ENCODE assay signal across 8 cellular contexts in genomic region chr20:50460608-50461268, GRCh38. TPM values are rescaled to one million over a fixed set of nuclear protein-coding genes. Genes with fewer than 3 reads are reported as not detected.
DNase-seq lines count a peak whose midpoint lies in the region; ATAC-seq and TF ChIP-seq lines count a peak whose summit lies in the region.

No MANE protein-coding gene starts in this region.

- CTCF ChIA-PET in GM10248 (lab: Yijun Ruan, JAX) = interaction anchor here (0.7 to 12.1 kb wide), 5 partner anchors 10 to 277 kb away, joined by 3 to 243 read pairs (median 7); partner anchors contain the start of gene CEBPB
- CTCF ChIA-PET in OCI-LY7 (lab: Charles Lee; ENCODE audit: unreplicated experiment) = no interaction called here

- BruUV-seq in OCI-LY7 (replicated peaks; lab: Mats Ljungman, UMichigan) = no TSS peak

- POLR2A ChIA-PET in GM10248 (lab: Yijun Ruan, JAX) (no interaction called here), OCI-LY7 (lab: Charles Lee) (no interaction called here)

- TF ChIP-seq CTCF in GM10248 (IDR thresholded peaks at IDR 0.05; ENCODE audit: control extremely low read depth, extremely low read depth, low read depth, missing control alignments) (peak; percentile 97), HL-60 (IDR thresholded peaks at IDR 0.05; ENCODE audit: insufficient read depth, low read length) (peak; percentile 85), OCI-LY7 (conservative IDR thresholded peaks at IDR 0.05; ENCODE audit: low read length) (peak; percentile 83), esophagus muscularis mucosa (IDR thresholded peaks at IDR 0.05) (peak; percentile 94 to 99 (median 95)), nephron (IDR thresholded peaks at IDR 0.05; ENCODE audit: unreplicated experiment in 3 of 3) (peak; percentile 71 to 83 (median 81))

- no peak overlapping the region for H3K4me2 ChIP-seq in OCI-LY7 (ENCODE audit: low read length)

- peaks cover 4% of the 10 kb centered on the region for H3K4me1 Mint-ChIP-seq in nephron
- H3K4me1 Mint-ChIP-seq in stimulated activated naive B cell treated with anti-CD40 and anti-IgM and Interleukin-4, amounts not matched to agents 10 μg/mL and 1 μg/mL and 100 μg/mL, for 72 hours = peaks cover 12 to 25% of the 10 kb centered on the region in 2 donors

- intact Hi-C loops in OCI-LY7 (cut with micrococcal nuclease; ENCODE audit: unreplicated experiment) = loop anchor here (1.0 to 10.0 kb wide), 3 partner anchors 116 to 274 kb away; partner anchors contain the start of gene CEBPB
- intact Hi-C loops in esophagus muscularis mucosa (cut with DNase I) = no loop called here

- H3K9me2 ChIP-seq in OCI-LY7 (ENCODE audit: insufficient read depth, low read length) = no peaks in the 10 kb centered on the region

- H3K4me1 ChIP-seq in OCI-LY7 (ENCODE audit: insufficient read depth, low read length, poor library complexity, severe bottlenecking) = no peaks in the 10 kb centered on the region
- peaks cover 13 to 42% (median 32%) of the 10 kb centered on the region in 4 donors for H3K4me1 ChIP-seq in esophagus muscularis mucosa

- H3K36me3 ChIP-seq in OCI-LY7 (ENCODE audit: insufficient read depth, low read length) (no peaks in the 10 kb centered on the region), esophagus muscularis mucosa (no peaks in the 10 kb centered on the region)

- TF ChIP-seq POLR2A in esophagus muscularis mucosa (IDR thresholded peaks at IDR 0.05; ENCODE audit: low read depth) = no peak

- H3K9me3 ChIP-seq in OCI-LY7 (ENCODE audit: low read length) (no peaks in the 10 kb centered on the region), esophagus muscularis mucosa (no peaks in the 10 kb centered on the region)

- no peak overlapping the region for H3K4me3 ChIP-seq in HL-60 (replicated peaks; ENCODE audit: insufficient read depth, low read length)
- H3K4me3 ChIP-seq in OCI-LY7 (ENCODE audit: low read depth, low read length, poor library complexity, severe bottlenecking) = no peak overlapping the region
- no peak overlapping the region for H3K4me3 ChIP-seq in esophagus muscularis mucosa

- ATAC-seq in stimulated activated naive B cell treated with anti-CD40 and anti-IgM and Interleukin-4, amounts not matched to agents 10 μg/mL and 1 μg/mL and 100 μg/mL, for 72 hours (replicated peaks) = peak; percentile 83 to 84
- ATAC-seq in HG03571 (IDR thresholded peaks at IDR 0.05; ENCODE audit: unreplicated experiment) = no peak

- TF ChIP-seq EP300 in esophagus muscularis mucosa (IDR thresholded peaks at IDR 0.05) = no peak

- H2AFZ ChIP-seq in OCI-LY7 (ENCODE audit: low read length) = no peak overlapping the region

- no peaks in the 10 kb centered on the region for H3K9me3 Mint-ChIP-seq in nephron
- H3K9me3 Mint-ChIP-seq in stimulated activated naive B cell treated with anti-CD40 and anti-IgM and Interleukin-4, amounts not matched to agents 10 μg/mL and 1 μg/mL and 100 μg/mL, for 72 hours = no peaks in the 10 kb centered on the region

- H3K27ac ChIP-seq in HL-60 (replicated peaks) (no peak overlapping the region), OCI-LY7 (ENCODE audit: low read depth, low read length, poor library complexity, severe bottlenecking) (no peak overlapping the region), esophagus muscularis mucosa (replicated peaks in 1 of 4) (peak overlapping the region in 3 of 4 donors; percentile 39 to 50 (median 39))

- no peaks in the 10 kb centered on the region for H3K36me3 Mint-ChIP-seq in nephron (ENCODE audit: low read depth)
- peaks cover 0 to 3% of the 10 kb centered on the region in 2 donors for H3K36me3 Mint-ChIP-seq in stimulated activated naive B cell treated with anti-CD40 and anti-IgM and Interleukin-4, amounts not matched to agents 10 μg/mL and 1 μg/mL and 100 μg/mL, for 72 hours

- DNase-seq in GM10248 (ENCODE audit: extremely low spot score) = peak; percentile 81
- peak in 1 of 2 experiments; percentile 89 for DNase-seq in HL-60 (ENCODE audit: low read depth in 1 of 2, low spot score in 1 of 2)
- peak; percentile 59 for DNase-seq in OCI-LY7 (ENCODE audit: low spot score)
- DNase-seq in activated T-cell treated with anti-CD3 and anti-CD28 coated beads for 24 hours (ENCODE audit: low read depth) = peak; percentile 76
- peak; percentile 98 for DNase-seq in esophagus muscularis mucosa (ENCODE audit: extremely low spot score)
- peak; percentile 67 for DNase-seq in stimulated activated naive B cell treated with anti-CD40 and anti-IgM and Interleukin-4, amounts not matched to agents 10 μg/mL and 1 μg/mL and 100 μg/mL, for 72 hours

- no peaks in the 10 kb centered on the region for H4K20me1 ChIP-seq in OCI-LY7 (ENCODE audit: insufficient read depth, low read length)

- H3K27me3 ChIP-seq in HL-60 (ENCODE audit: insufficient read depth, poor library complexity, severe bottlenecking) (no peaks in the 10 kb centered on the region), esophagus muscularis mucosa (no peaks in the 10 kb centered on the region)

- WGBS in esophagus muscularis mucosa = 22% methylated on average over 4 of the region's 13 CpGs

- H3K27ac Mint-ChIP-seq in nephron = no peak overlapping the region
- no peak overlapping the region for H3K27ac Mint-ChIP-seq in stimulated activated naive B cell treated with anti-CD40 and anti-IgM and Interleukin-4, amounts not matched to agents 10 μg/mL and 1 μg/mL and 100 μg/mL, for 72 hours

- H3K79me2 ChIP-seq in OCI-LY7 (ENCODE audit: insufficient read depth, low read depth, low read length) = no peaks in the 10 kb centered on the region

- peaks cover 29% of the 10 kb centered on the region for H3K27me3 Mint-ChIP-seq in nephron (ENCODE audit: low read depth)
- peaks cover 18 to 40% of the 10 kb centered on the region in 2 donors for H3K27me3 Mint-ChIP-seq in stimulated activated naive B cell treated with anti-CD40 and anti-IgM and Interleukin-4, amounts not matched to agents 10 μg/mL and 1 μg/mL and 100 μg/mL, for 72 hours

- H3K4me3 Mint-ChIP-seq in nephron = no peak overlapping the region
- H3K4me3 Mint-ChIP-seq in stimulated activated naive B cell treated with anti-CD40 and anti-IgM and Interleukin-4, amounts not matched to agents 10 μg/mL and 1 μg/mL and 100 μg/mL, for 72 hours = no peak overlapping the region

RNA-seq across cellular contexts. Expression of gene PTPN1, which starts 49.4 kb away (rescaled TPM):
- 21.6 and 25.1 TPM in 2 replicates for total RNA-seq in OCI-LY7 (2014; rRNA removed; shearing (Covaris generic))
- total RNA-seq in OCI-LY7 (2022) (17.1 and 22.0 TPM in 2 replicates), esophagus muscularis mucosa (10 to 100 TPM; 21.2 to 49.0 (median 41.0) TPM)

Comparison
In these comparisons a context has a peak if more than half of its experiments do, and no peak if none do; other contexts are left out.
1. H3K27ac ChIP-seq: peak in esophagus muscularis mucosa (3 of 4); none in HL-60 (single experiment) and OCI-LY7 (single experiment).
2. Peak in every context shown above with its lines, with median percentiles within 50 percentile points of each other: CTCF ChIP-seq.